8 cellular contexts compared by ENCODE assay signal in the genomic region with DNA sequence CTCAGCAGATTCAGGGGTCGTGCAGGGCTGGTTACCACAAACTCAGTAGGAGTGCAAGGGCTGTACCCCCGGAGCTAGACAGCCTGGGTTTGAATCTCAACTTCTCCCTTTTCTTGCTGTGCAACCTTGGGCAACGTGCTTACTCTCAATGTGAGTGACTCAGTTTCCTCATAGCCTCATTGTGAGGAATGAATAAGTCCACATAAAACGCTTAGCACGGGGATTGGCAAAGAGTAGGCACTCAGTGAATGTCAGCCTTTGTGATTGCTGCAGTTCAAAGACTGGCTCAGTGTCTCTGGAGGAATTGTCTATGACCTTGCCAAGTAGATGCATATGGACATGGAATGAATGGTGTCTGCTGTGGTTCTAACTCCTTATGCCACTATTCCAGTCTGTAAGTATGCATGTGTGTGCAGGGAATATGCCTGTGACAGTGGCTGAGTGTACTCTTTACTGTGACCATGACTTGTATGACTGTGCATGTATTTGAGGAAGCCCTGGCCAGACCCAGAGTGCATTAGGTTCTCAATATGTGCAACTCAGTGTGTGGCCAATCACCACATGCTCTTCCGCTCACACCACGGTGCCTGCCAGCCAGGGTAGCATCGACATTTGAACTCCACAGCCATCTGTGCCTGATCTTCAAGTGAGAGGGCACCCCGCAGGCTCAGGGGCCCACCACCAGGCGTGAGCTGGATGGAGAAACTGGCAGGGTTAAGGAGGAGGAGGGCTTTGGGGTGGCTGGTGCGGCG. TPM values are rescaled to one million over a fixed set of nuclear protein-coding genes. Genes with fewer than 3 reads are reported as not detected.
DNase-seq lines count a peak whose midpoint lies in the region; ATAC-seq and TF ChIP-seq lines count a peak whose summit lies in the region.

No MANE protein-coding gene starts in this region.

- peak overlapping the region; percentile 72 to 87 (median 75) for H3K9ac ChIP-seq in BLaER1 treated with 17β-estradiol and CSF1 and Interleukin-3, amounts not matched to agents 10 nM and 100 nM
- H3K9ac ChIP-seq in Karpas-422 (ENCODE audit: low read length) = peak overlapping the region; percentile 72

- H3K27ac ChIP-seq in BLaER1 treated with 17β-estradiol and CSF1 and Interleukin-3, amounts not matched to agents 10 nM and 100 nM = peak overlapping the region; percentile 25 to 87 (median 67); a peak in 20 of 22 replicates
- peak overlapping the region; percentile 14; the same call in 1 of the 2 replicates for H3K27ac ChIP-seq in Karpas-422 (ENCODE audit: low read length)
- peak overlapping the region; percentile 89 to 90 for H3K27ac ChIP-seq in right atrium auricular region

- H3K9me3 Mint-ChIP-seq in activated naive CD8-positive, alpha-beta T cell treated with anti-CD3 and anti-CD28 coated beads, Interleukin-2, amount 50 U/mL, for 24 hours = no peaks in the 10 kb centered on the region

- H3K27ac Mint-ChIP-seq in activated naive CD8-positive, alpha-beta T cell treated with anti-CD3 and anti-CD28 coated beads, Interleukin-2, amount 50 U/mL, for 24 hours = peak overlapping the region; percentile 91

- peaks cover 29% of the 10 kb centered on the region for H3K4me1 Mint-ChIP-seq in activated naive CD8-positive, alpha-beta T cell treated with anti-CD3 and anti-CD28 coated beads, Interleukin-2, amount 50 U/mL, for 24 hours

- DNase-seq in Karpas-422 = no peak
- DNase-seq in activated naive CD8-positive, alpha-beta T cell treated with anti-CD3 and anti-CD28 coated beads, Interleukin-2, amount 50 U/mL, for 24 hours = no peak
- no peak for DNase-seq in right atrium auricular region (ENCODE audit: low spot score)
- DNase-seq in renal cortical epithelial cell (ENCODE audit: low read depth) = peak; percentile 38
- DNase-seq in NCI-H2227 treated with DMSO at 0.1 percent for 48 hours (lab: John Stamatoyannopoulos, UW) = no peak
- DNase-seq in OCI-M2 (lab: John Stamatoyannopoulos, UW; ENCODE audit: unreplicated experiment) = no peak
- DNase-seq in NCI-H1092 treated with DMSO at 0.1 percent for 48 hours (lab: John Stamatoyannopoulos, UW) = no peak

- H3K9me3 ChIP-seq in BLaER1 treated with 17β-estradiol and CSF1 and Interleukin-3, amounts not matched to agents 10 nM and 100 nM (replicated peaks in 1 of 11) = no peaks in the 10 kb centered on the region
- H3K9me3 ChIP-seq in Karpas-422 (ENCODE audit: low read length) = no peaks in the 10 kb centered on the region
- no peaks in the 10 kb centered on the region for H3K9me3 ChIP-seq in right atrium auricular region

- no peaks in the 10 kb centered on the region for H3K27me3 ChIP-seq in BLaER1 treated with 17β-estradiol and CSF1 and Interleukin-3, amounts not matched to agents 10 nM and 100 nM
- H3K27me3 ChIP-seq in Karpas-422 (ENCODE audit: low read length) (no peaks in the 10 kb centered on the region), right atrium auricular region (no peaks in the 10 kb centered on the region)

- peak overlapping the region; percentile 51 to 84 (median 66) for H3K4me3 ChIP-seq in BLaER1 treated with 17β-estradiol and CSF1 and Interleukin-3, amounts not matched to agents 10 nM and 100 nM
- peak overlapping the region; percentile 72 for H3K4me3 ChIP-seq in Karpas-422 (ENCODE audit: low read length)
- peak overlapping the region; percentile 35 to 65 for H3K4me3 ChIP-seq in right atrium auricular region

- peaks cover 7% of the 10 kb centered on the region; the same call in 1 of the 2 replicates for H3K79me2 ChIP-seq in Karpas-422 (ENCODE audit: low read length)

- H3K9me2 ChIP-seq in Karpas-422 (replicated peaks; ENCODE audit: insufficient read depth, low read length) = no peaks in the 10 kb centered on the region

- peaks cover 24 to 46% (median 26%) of the 10 kb centered on the region in 10 experiments for H3K4me1 ChIP-seq in BLaER1 treated with 17β-estradiol and CSF1 and Interleukin-3, amounts not matched to agents 10 nM and 100 nM
- H3K4me1 ChIP-seq in Karpas-422 (ENCODE audit: low read length) = peaks cover 21% of the 10 kb centered on the region
- peaks cover 0 to 50% of the 10 kb centered on the region in 2 donors for H3K4me1 ChIP-seq in right atrium auricular region

- H3K4me3 Mint-ChIP-seq in activated naive CD8-positive, alpha-beta T cell treated with anti-CD3 and anti-CD28 coated beads, Interleukin-2, amount 50 U/mL, for 24 hours = peak overlapping the region; percentile 99

- peaks cover 0 to 14% (median 0%) of the 10 kb centered on the region in 11 experiments; a peak in 5 of 22 replicates for H4K20me1 ChIP-seq in BLaER1 treated with 17β-estradiol and CSF1 and Interleukin-3, amounts not matched to agents 10 nM and 100 nM
- no peaks in the 10 kb centered on the region for H4K20me1 ChIP-seq in Karpas-422 (ENCODE audit: insufficient read depth, low read depth, low read length)

- ATAC-seq in activated naive CD8-positive, alpha-beta T cell treated with anti-CD3 and anti-CD28 coated beads, Interleukin-2, amount 50 U/mL, for 24 hours = no peak

- H3K4me2 ChIP-seq in BLaER1 treated with 17β-estradiol and CSF1 and Interleukin-3, amounts not matched to agents 10 nM and 100 nM = peak overlapping the region; percentile 82 to 98 (median 92)
- H3K4me2 ChIP-seq in Karpas-422 (ENCODE audit: low read depth, low read length, poor library complexity, severe bottlenecking) = peak overlapping the region; percentile 76

- peak overlapping the region; percentile 40; the same call in 1 of the 2 replicates for H2AFZ ChIP-seq in Karpas-422 (ENCODE audit: low read length)

- no peak for TF ChIP-seq CTCF in right atrium auricular region (IDR thresholded peaks at IDR 0.05)

- no peaks in the 10 kb centered on the region for H3K27me3 Mint-ChIP-seq in activated naive CD8-positive, alpha-beta T cell treated with anti-CD3 and anti-CD28 coated beads, Interleukin-2, amount 50 U/mL, for 24 hours

- no peaks in the 10 kb centered on the region for H3K36me3 Mint-ChIP-seq in activated naive CD8-positive, alpha-beta T cell treated with anti-CD3 and anti-CD28 coated beads, Interleukin-2, amount 50 U/mL, for 24 hours (ENCODE audit: low read depth)

- H3K36me3 ChIP-seq in BLaER1 treated with 17β-estradiol and CSF1 and Interleukin-3, amounts not matched to agents 10 nM and 100 nM = peaks cover 0 to 10% (median 0%) of the 10 kb centered on the region in 11 experiments; a peak in 2 of 22 replicates
- no peaks in the 10 kb centered on the region for H3K36me3 ChIP-seq in Karpas-422 (ENCODE audit: insufficient read depth, low read length)
- no peaks in the 10 kb centered on the region for H3K36me3 ChIP-seq in right atrium auricular region

RNA-seq across cellular contexts. Expression of gene HYAL3, which starts 0.9 kb away (rescaled TPM):
- 9.3 and 17.2 TPM in 2 replicates for total RNA-seq in Karpas-422 (2014; rRNA removed; shearing (Covaris generic); ENCODE audit: low replicate concordance)
- total RNA-seq in right atrium auricular region = 1 to 10 TPM in 1 of 2 donors, under 1 TPM in 1; 0.74 to 3.5 TPM
- total RNA-seq in renal cortical epithelial cell = 13.5 and 15.1 TPM in 2 replicates

RNA-seq across cellular contexts. Expression of gene NAA80, which starts 0.9 kb away (rescaled TPM):
- 18.1 and 20.3 TPM in 2 replicates for total RNA-seq in Karpas-422 (2014; rRNA removed; shearing (Covaris generic); ENCODE audit: low replicate concordance)
- total RNA-seq in right atrium auricular region (10 to 100 TPM in 1 of 2 donors, 1 to 10 TPM in 1; 9.0 to 10.7 TPM), renal cortical epithelial cell (2.8 and 6.4 TPM in 2 replicates)

RNA-seq across cellular contexts. Expression of gene HYAL1, which starts 3.3 kb away (rescaled TPM):
- total RNA-seq in Karpas-422 (2014; rRNA removed; shearing (Covaris generic); ENCODE audit: low replicate concordance) = 0.14 and 0.71 TPM in 2 replicates
- total RNA-seq in right atrium auricular region (10 to 100 TPM; 38.1 to 40.8 TPM), renal cortical epithelial cell (7.3 and 22.8 TPM in 2 replicates)

RNA-seq across cellular contexts. Expression of gene IFRD2, which starts 7.9 kb away (rescaled TPM):
- 75.2 and 82.1 TPM in 2 replicates for total RNA-seq in Karpas-422 (2014; rRNA removed; shearing (Covaris generic); ENCODE audit: low replicate concordance)
- total RNA-seq in right atrium auricular region (10 to 100 TPM; 51.0 to 58.5 TPM), renal cortical epithelial cell (28.8 and 57.8 TPM in 2 replicates)

RNA-seq across cellular contexts. Expression of gene LSMEM2, which starts 21.2 kb away (rescaled TPM):
- total RNA-seq in Karpas-422 (2014; rRNA removed; shearing (Covaris generic); ENCODE audit: low replicate concordance) = 0.14 TPM in 1 of 2 replicates, not detected in the other
- 10 to 100 TPM in 1 of 2 donors, 1 to 10 TPM in 1; 9.0 to 10.6 TPM for total RNA-seq in right atrium auricular region
- total RNA-seq in renal cortical epithelial cell = not detected in 2 replicates

Comparison
In these comparisons a context has a peak if more than half of its experiments do, and no peak if none do; other contexts are left out.
1. H3K27ac ChIP-seq: peak in every context shown above with its lines; median percentile 90 in right atrium auricular region; 67 in BLaER1 treated with 17β-estradiol and CSF1 and Interleukin-3, amounts not matched to agents 10 nM and 100 nM; 14 in Karpas-422.